Comparison of ENCODE assay signal across 8 cellular contexts in the genomic region with DNA sequence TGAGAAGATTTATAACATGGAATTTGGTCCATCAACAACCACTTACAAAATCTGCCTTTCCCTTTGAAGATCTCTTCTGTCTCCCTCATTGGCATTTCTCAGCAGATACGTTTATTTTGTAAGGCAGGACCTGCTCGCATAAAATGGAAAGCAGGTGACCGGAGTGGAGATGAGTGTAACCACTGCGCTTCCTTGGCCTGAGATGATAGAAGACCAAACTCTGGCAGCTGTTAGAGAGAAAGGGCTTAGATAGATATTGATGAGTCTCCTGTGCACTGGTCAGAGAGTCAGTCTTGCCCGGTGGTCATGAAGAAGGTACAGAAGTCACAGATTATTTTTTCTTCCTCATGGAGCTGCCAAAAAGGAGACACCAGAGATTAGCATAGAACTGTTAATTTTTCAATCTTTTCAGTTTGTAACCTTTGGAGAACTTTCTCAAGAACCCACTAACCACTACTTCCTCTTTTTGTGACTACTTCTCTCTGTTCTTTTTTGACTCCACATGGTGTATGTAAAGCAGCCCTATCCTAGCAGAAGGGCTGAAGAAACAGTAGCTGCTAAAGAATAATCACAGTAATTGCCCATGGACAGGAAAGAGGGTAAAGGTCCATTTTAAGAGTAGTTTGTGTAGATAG. TPM values are rescaled to one million over a fixed set of nuclear protein-coding genes. Genes with fewer than 3 reads are reported as not detected.
DNase-seq lines count a peak whose midpoint lies in the region; ATAC-seq and TF ChIP-seq lines count a peak whose summit lies in the region.

No MANE protein-coding gene starts in this region.

- H3K27me3 ChIP-seq in Karpas-422 (ENCODE audit: low read length) (no peaks in the 10 kb centered on the region), esophagus squamous epithelium (no peaks in the 10 kb centered on the region)

- peak; percentile 95 for DNase-seq in Karpas-422
- peak; percentile 47 for DNase-seq in pons (ENCODE audit: low spot score)
- DNase-seq in NCI-H2171 (lab: John Stamatoyannopoulos, UW): no peak
- DNase-seq in esophagus squamous epithelium (lab: John Stamatoyannopoulos, UW): no peak
- DNase-seq in activated CD4-positive, alpha-beta T cell treated with anti-CD3 and anti-CD28 coated beads for 4 hours: no peak
- no peak for DNase-seq in DMS53 (lab: John Stamatoyannopoulos, UW)

- TF ChIP-seq CTCF in esophagus squamous epithelium (IDR thresholded peaks at IDR 0.05): no peak

- H3K36me3 ChIP-seq in Karpas-422 (ENCODE audit: insufficient read depth, low read length): no peaks in the 10 kb centered on the region
- H3K36me3 ChIP-seq in esophagus squamous epithelium: no peaks in the 10 kb centered on the region

- H2AFZ ChIP-seq in Karpas-422 (ENCODE audit: low read length): peak overlapping the region; percentile 4; the same call in 1 of the 2 replicates

- peak overlapping the region; percentile 41 for H3K4me3 ChIP-seq in Karpas-422 (ENCODE audit: low read length)
- H3K4me3 ChIP-seq in esophagus squamous epithelium: no peak overlapping the region

- 73 to 79% methylated on average over 5 of the region's 5 CpGs for WGBS in esophagus squamous epithelium, 2 donors

- H3K4me2 ChIP-seq in Karpas-422 (ENCODE audit: low read depth, low read length, poor library complexity, severe bottlenecking): peak overlapping the region; percentile 67

- no peak for TF ChIP-seq POLR2A in esophagus squamous epithelium (IDR thresholded peaks at IDR 0.05)

- H3K9ac ChIP-seq in Karpas-422 (ENCODE audit: low read length): peak overlapping the region; percentile 59

- H4K20me1 ChIP-seq in Karpas-422 (ENCODE audit: insufficient read depth, low read depth, low read length): no peaks in the 10 kb centered on the region

- ATAC-seq in GM19025 (IDR thresholded peaks at IDR 0.05; ENCODE audit: low read depth, unreplicated experiment) (peak; percentile 98), HG02798 (IDR thresholded peaks at IDR 0.05; ENCODE audit: poor library complexity, unreplicated experiment) (peak; percentile 98)

- peak overlapping the region; percentile 97 for H3K27ac ChIP-seq in Karpas-422 (ENCODE audit: low read length)
- H3K27ac ChIP-seq in esophagus squamous epithelium: no peak overlapping the region

- no peaks in the 10 kb centered on the region for H3K9me2 ChIP-seq in Karpas-422 (replicated peaks; ENCODE audit: insufficient read depth, low read length)

- H3K4me1 ChIP-seq in Karpas-422 (ENCODE audit: low read length): peaks cover 49% of the 10 kb centered on the region
- no peaks in the 10 kb centered on the region for H3K4me1 ChIP-seq in esophagus squamous epithelium

- no peaks in the 10 kb centered on the region for H3K79me2 ChIP-seq in Karpas-422 (ENCODE audit: low read length)

- intact Hi-C loops in esophagus squamous epithelium (cut with DNase I): no loop called here

- H3K9me3 ChIP-seq in Karpas-422 (ENCODE audit: low read length) (no peaks in the 10 kb centered on the region), esophagus squamous epithelium (no peaks in the 10 kb centered on the region)

RNA-seq across cellular contexts. Expression of gene FCRL3, which starts 47.6 kb away (rescaled TPM):
- total RNA-seq in Karpas-422 (2014; rRNA removed; shearing (Covaris generic); ENCODE audit: low replicate concordance): 24.7 and 45.8 TPM in 2 replicates
- total RNA-seq in esophagus squamous epithelium: under 1 TPM in 2 of 4 donors, not detected in 2; 0.19 to 0.29 TPM

RNA-seq across cellular contexts. Expression of gene FCRL4, which starts 55.1 kb away (rescaled TPM):
- 0.11 TPM in 1 of 2 replicates, not detected in the other for total RNA-seq in Karpas-422 (2014; rRNA removed; shearing (Covaris generic); ENCODE audit: low replicate concordance)
- not detected for total RNA-seq in esophagus squamous epithelium

Comparison
In these comparisons a context has a peak if more than half of its experiments do, and no peak if none do; other contexts are left out.
1. DNase-seq: peak in Karpas-422 (single experiment) and pons (single experiment); none in NCI-H2171 (single experiment), esophagus squamous epithelium (single experiment), activated CD4-positive, alpha-beta T cell treated with anti-CD3 and anti-CD28 coated beads for 4 hours (0 of 2) and DMS53 (single experiment).
2. RNA of gene FCRL3, which starts 47.6 kb away (total RNA-seq): 24.7 to 45.8 TPM in Karpas-422; 0.19 to 0.29 TPM in esophagus squamous epithelium; every median in the first group is over 10 times any median in the second.